1 cellular context compared by ENCODE assay signal in the genomic region with DNA sequence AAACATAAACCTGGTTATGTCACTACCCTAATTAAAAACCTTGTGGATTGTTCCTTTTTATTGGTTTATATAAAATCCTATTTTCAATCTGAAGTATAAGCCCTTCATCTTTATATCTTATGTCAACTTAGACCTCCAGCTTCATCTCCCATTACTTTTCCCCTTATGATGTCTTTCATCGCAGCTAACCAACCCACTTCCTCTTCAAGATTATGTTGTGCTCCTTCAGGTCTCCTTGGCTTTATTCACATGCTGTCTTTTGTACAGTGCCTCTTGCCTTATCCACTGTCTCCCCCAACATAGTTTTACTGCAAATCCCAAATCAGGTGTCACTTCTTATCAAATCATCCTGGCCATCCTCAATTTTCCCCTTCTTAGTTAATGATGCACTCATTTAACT.
TF ChIP-seq lines count a peak whose summit lies in the region.

No MANE protein-coding gene starts in this region.

TF ChIP-seq in GM23338, 12 proteins besides CTCF, POLR2A, EP300 and RAD21:
- TF ChIP-seq ZNF331 (CRISPR knock-in tag; IDR thresholded peaks at IDR 0.05; ENCODE audit: low read depth) (no peak), EZH2phosphoT487 (IDR thresholded peaks at IDR 0.05; ENCODE audit: unreplicated experiment) (no peak), ZNF114 (CRISPR knock-in tag; IDR thresholded peaks at IDR 0.05) (no peak), POLR2AphosphoS5 (IDR thresholded peaks at IDR 0.05; ENCODE audit: low read depth) (no peak), CREB1 (CRISPR knock-in tag; IDR thresholded peaks at IDR 0.05; ENCODE audit: low read depth) (no peak), JUNB (IDR thresholded peaks at IDR 0.05; ENCODE audit: unreplicated experiment) (no peak), STAT1 (IDR thresholded peaks at IDR 0.05; ENCODE audit: unreplicated experiment) (no peak)
- TF ChIP-seq, protein P1, sequence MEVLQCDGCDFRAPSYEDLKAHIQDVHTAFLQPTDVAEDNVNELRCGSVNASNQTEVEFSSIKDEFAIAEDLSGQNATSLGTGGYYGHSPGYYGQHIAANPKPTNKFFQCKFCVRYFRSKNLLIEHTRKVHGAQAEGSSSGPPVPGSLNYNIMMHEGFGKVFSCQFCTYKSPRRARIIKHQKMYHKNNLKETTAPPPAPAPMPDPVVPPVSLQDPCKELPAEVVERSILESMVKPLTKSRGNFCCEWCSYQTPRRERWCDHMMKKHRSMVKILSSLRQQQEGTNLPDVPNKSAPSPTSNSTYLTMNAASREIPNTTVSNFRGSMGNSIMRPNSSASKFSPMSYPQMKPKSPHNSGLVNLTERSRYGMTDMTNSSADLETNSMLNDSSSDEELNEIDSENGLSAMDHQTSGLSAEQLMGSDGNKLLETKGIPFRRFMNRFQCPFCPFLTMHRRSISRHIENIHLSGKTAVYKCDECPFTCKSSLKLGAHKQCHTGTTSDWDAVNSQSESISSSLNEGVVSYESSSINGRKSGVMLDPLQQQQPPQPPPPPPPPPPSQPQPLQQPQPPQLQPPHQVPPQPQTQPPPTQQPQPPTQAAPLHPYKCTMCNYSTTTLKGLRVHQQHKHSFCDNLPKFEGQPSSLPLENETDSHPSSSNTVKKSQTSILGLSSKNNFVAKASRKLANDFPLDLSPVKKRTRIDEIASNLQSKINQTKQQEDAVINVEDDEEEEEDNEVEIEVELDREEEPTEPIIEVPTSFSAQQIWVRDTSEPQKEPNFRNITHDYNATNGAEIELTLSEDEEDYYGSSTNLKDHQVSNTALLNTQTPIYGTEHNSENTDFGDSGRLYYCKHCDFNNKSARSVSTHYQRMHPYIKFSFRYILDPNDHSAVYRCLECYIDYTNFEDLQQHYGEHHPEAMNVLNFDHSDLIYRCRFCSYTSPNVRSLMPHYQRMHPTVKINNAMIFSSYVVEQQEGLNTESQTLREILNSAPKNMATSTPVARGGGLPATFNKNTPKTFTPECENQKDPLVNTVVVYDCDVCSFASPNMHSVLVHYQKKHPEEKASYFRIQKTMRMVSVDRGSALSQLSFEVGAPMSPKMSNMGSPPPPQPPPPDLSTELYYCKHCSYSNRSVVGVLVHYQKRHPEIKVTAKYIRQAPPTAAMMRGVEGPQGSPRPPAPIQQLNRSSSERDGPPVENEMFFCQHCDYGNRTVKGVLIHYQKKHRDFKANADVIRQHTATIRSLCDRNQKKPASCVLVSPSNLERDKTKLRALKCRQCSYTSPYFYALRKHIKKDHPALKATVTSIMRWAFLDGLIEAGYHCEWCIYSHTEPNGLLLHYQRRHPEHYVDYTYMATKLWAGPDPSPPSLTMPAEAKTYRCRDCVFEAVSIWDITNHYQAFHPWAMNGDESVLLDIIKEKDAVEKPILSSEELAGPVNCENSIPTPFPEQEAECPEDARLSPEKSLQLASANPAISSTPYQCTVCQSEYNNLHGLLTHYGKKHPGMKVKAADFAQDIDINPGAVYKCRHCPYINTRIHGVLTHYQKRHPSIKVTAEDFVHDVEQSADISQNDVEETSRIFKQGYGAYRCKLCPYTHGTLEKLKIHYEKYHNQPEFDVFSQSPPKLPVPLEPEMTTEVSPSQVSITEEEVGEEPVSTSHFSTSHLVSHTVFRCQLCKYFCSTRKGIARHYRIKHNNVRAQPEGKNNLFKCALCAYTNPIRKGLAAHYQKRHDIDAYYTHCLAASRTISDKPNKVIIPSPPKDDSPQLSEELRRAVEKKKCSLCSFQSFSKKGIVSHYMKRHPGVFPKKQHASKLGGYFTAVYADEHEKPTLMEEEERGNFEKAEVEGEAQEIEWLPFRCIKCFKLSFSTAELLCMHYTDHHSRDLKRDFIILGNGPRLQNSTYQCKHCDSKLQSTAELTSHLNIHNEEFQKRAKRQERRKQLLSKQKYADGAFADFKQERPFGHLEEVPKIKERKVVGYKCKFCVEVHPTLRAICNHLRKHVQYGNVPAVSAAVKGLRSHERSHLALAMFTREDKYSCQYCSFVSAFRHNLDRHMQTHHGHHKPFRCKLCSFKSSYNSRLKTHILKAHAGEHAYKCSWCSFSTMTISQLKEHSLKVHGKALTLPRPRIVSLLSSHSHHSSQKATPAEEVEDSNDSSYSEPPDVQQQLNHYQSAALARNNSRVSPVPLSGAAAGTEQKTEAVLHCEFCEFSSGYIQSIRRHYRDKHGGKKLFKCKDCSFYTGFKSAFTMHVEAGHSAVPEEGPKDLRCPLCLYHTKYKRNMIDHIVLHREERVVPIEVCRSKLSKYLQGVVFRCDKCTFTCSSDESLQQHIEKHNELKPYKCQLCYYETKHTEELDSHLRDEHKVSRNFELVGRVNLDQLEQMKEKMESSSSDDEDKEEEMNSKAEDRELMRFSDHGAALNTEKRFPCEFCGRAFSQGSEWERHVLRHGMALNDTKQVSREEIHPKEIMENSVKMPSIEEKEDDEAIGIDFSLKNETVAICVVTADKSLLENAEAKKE (CRISPR knock-in tag; IDR thresholded peaks at IDR 0.05): no peak
- TF ChIP-seq, protein P2, sequence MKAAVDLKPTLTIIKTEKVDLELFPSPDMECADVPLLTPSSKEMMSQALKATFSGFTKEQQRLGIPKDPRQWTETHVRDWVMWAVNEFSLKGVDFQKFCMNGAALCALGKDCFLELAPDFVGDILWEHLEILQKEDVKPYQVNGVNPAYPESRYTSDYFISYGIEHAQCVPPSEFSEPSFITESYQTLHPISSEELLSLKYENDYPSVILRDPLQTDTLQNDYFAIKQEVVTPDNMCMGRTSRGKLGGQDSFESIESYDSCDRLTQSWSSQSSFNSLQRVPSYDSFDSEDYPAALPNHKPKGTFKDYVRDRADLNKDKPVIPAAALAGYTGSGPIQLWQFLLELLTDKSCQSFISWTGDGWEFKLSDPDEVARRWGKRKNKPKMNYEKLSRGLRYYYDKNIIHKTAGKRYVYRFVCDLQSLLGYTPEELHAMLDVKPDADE (IDR thresholded peaks at IDR 0.05): no peak
